In genomic region chr17:73429440-73430164, GRCh38 we compare ENCODE assay signal across 8 cellular contexts.
DNase-seq lines count a peak whose midpoint lies in the region; ATAC-seq and TF ChIP-seq lines count a peak whose summit lies in the region.

No MANE protein-coding gene starts in this region.

- peak; percentile 94 for TF ChIP-seq CTCF in endothelial cell (IDR thresholded peaks at IDR 0.05; ENCODE audit: unreplicated experiment)

- no peak overlapping the region for H3K4me3 Mint-ChIP-seq in activated CD8-positive, alpha-beta memory T cell treated with anti-CD3 and anti-CD28 coated beads, Interleukin-2, amount 10 ng/mL, durations not matched to agents 7 days and 5 days
- no peak overlapping the region for H3K4me3 Mint-ChIP-seq in endothelial cell (ENCODE audit: unreplicated experiment)

- peaks cover 3% of the 10 kb centered on the region for H3K27me3 Mint-ChIP-seq in activated CD8-positive, alpha-beta memory T cell treated with anti-CD3 and anti-CD28 coated beads, Interleukin-2, amount 10 ng/mL, durations not matched to agents 7 days and 5 days
- H3K27me3 Mint-ChIP-seq in endothelial cell (ENCODE audit: unreplicated experiment): no peaks in the 10 kb centered on the region

- CTCF ChIA-PET in activated CD8-positive, alpha-beta memory T cell treated with anti-CD3 and anti-CD28 coated beads, Interleukin-2, amount 10 ng/mL, durations not matched to agents 7 days and 5 days (lab: Charles Lee): interaction anchor here (0.7 to 4.5 kb wide), 33 partner anchors 9 to 770 kb away, joined by 3 to 55 read pairs (median 4); partner anchors contain the start of gene SDK2

- H3K9me3 Mint-ChIP-seq in activated CD8-positive, alpha-beta memory T cell treated with anti-CD3 and anti-CD28 coated beads, Interleukin-2, amount 10 ng/mL, durations not matched to agents 7 days and 5 days (ENCODE audit: low read depth): no peaks in the 10 kb centered on the region
- H3K9me3 Mint-ChIP-seq in endothelial cell (ENCODE audit: unreplicated experiment): no peaks in the 10 kb centered on the region

- H3K36me3 Mint-ChIP-seq in activated CD8-positive, alpha-beta memory T cell treated with anti-CD3 and anti-CD28 coated beads, Interleukin-2, amount 10 ng/mL, durations not matched to agents 7 days and 5 days: no peaks in the 10 kb centered on the region
- no peaks in the 10 kb centered on the region for H3K36me3 Mint-ChIP-seq in endothelial cell (ENCODE audit: low read depth, unreplicated experiment)

- H3K4me1 Mint-ChIP-seq in activated CD8-positive, alpha-beta memory T cell treated with anti-CD3 and anti-CD28 coated beads, Interleukin-2, amount 10 ng/mL, durations not matched to agents 7 days and 5 days: peaks cover 15% of the 10 kb centered on the region
- H3K4me1 Mint-ChIP-seq in endothelial cell (ENCODE audit: unreplicated experiment): no peaks in the 10 kb centered on the region

- ATAC-seq in GM19351 (IDR thresholded peaks at IDR 0.05; ENCODE audit: unreplicated experiment): peak; percentile 91
- ATAC-seq in activated CD8-positive, alpha-beta memory T cell treated with anti-CD3 and anti-CD28 coated beads, Interleukin-2, amount 10 ng/mL, durations not matched to agents 7 days and 5 days: peak; percentile 98

- no peak overlapping the region for H3K27ac Mint-ChIP-seq in activated CD8-positive, alpha-beta memory T cell treated with anti-CD3 and anti-CD28 coated beads, Interleukin-2, amount 10 ng/mL, durations not matched to agents 7 days and 5 days
- no peak overlapping the region for H3K27ac Mint-ChIP-seq in endothelial cell (ENCODE audit: unreplicated experiment)

- DNase-seq in Ammon's horn (ENCODE audit: low spot score) (peak; percentile 89), HuH-7.5 (ENCODE audit: low spot score) (peak; percentile 85), NOMO-1 (lab: John Stamatoyannopoulos, UW; ENCODE audit: unreplicated experiment in 2 of 2) (peak; percentile 64 to 80), endothelial cell (ENCODE audit: low spot score) (peak; percentile 92), middle frontal gyrus (ENCODE audit: extremely low spot score, low spot score) (peak; percentile 43)
- peak; percentile 89 for DNase-seq in activated CD8-positive, alpha-beta memory T cell treated with anti-CD3 and anti-CD28 coated beads, Interleukin-2, amount 10 ng/mL, durations not matched to agents 7 days and 5 days
- peak; percentile 81 to 85 for DNase-seq in stimulated activated CD8-positive, alpha-beta memory T cell treated with anti-CD3 and anti-CD28 coated beads, Interleukin-4, amount 100 ng/mL, for 1 hour (ENCODE audit: low read depth in 2 of 2, low spot score in 1 of 2)

Comparison
In these comparisons a context has a peak if more than half of its experiments do, and no peak if none do; other contexts are left out.
1. Peak in every context shown above with its lines: DNase-seq and ATAC-seq.